18 cellular contexts compared by ENCODE assay signal in the genomic region with DNA sequence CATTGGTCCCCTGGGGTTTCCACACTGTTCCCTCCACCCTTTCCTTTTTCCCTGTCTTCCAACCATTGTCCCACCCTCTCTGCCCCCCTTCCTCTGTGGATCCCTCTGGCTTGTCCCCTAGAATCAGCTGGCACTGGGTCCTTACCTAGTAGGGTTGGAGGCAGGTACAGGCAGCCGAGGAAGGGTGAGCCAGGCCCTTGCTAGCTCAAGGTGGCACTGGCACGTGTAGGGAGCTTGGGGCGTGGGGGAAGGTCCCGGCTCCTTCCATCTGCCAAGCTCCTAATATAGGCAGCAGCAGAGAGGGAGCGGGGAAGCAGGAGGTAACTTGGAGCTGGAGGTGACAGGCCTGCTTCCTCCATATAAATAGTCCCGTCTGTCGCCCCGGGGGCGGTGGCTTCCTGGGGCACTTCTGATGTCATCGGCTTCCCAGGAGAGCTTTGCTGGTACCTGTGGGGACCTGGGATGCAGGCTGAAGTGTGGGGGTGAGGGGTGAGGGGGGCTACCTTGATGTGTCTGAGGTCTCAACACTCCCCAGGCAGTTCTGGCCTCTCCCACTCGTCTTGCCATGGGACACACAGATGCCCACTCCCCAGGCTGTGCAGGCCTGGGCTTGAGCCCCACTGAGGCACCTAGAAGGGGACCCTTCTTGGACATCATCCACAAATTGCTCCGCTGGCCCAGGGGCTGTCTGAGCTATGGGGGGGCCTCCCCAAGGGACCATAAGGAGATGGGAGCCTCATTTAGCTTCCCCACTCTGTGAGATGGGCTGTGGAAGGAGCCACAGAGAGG.
DNase-seq lines count a peak whose midpoint lies in the region; ATAC-seq and TF ChIP-seq lines count a peak whose summit lies in the region.
"Had no signal": no experiment of that assay in that cellular context is flagged by ENCODE, and none has a peak within 500 bp of the region (broad histone marks: within the 10 kb centered on the region; RNA-seq: fewer than 3 reads in every experiment).

No MANE protein-coding gene starts in this region.

- no peaks in the 10 kb centered on the region for H3K4me1 ChIP-seq in OCI-LY7 (ENCODE audit: insufficient read depth, low read length, poor library complexity, severe bottlenecking)
- H3K4me1 ChIP-seq: ascending aorta, foreskin keratinocyte, tibial artery had no signal

- no peak for ATAC-seq in HG02642 (IDR thresholded peaks at IDR 0.05; ENCODE audit: poor library complexity, unreplicated experiment)
- ATAC-seq: stimulated activated effector memory CD8-positive, alpha-beta T cell treated with anti-CD3 and anti-CD28 coated beads, Interleukin-12 subunit alpha, Interleukin-12 subunit beta, amount 100 ng/mL, for 72 hours had no signal

- no peak overlapping the region for H3K27ac ChIP-seq in OCI-LY7 (ENCODE audit: low read depth, low read length, poor library complexity, severe bottlenecking)
- H3K27ac ChIP-seq: ascending aorta, foreskin keratinocyte, tibial artery had no signal

- CTCF ChIA-PET in OCI-LY7 (lab: Charles Lee; ENCODE audit: unreplicated experiment): no interaction called here

- no peak overlapping the region for H2AFZ ChIP-seq in OCI-LY7 (ENCODE audit: low read length)

- no peak overlapping the region for H3K4me2 ChIP-seq in OCI-LY7 (ENCODE audit: low read length)

- H3K79me2 ChIP-seq in OCI-LY7 (ENCODE audit: insufficient read depth, low read depth, low read length): no peaks in the 10 kb centered on the region

- BruUV-seq in OCI-LY7 (replicated peaks; lab: Mats Ljungman, UMichigan): no TSS peak

- no peaks in the 10 kb centered on the region for H3K36me3 ChIP-seq in OCI-LY7 (ENCODE audit: insufficient read depth, low read length)
- H3K36me3 ChIP-seq: ascending aorta, tibial artery had no signal

- no peaks in the 10 kb centered on the region for H3K9me3 ChIP-seq in OCI-LY7 (ENCODE audit: low read length)
- H3K9me3 ChIP-seq: ascending aorta, tibial artery had no signal

- no peak overlapping the region for H3K4me3 ChIP-seq in OCI-LY7 (ENCODE audit: low read depth, low read length, poor library complexity, severe bottlenecking)
- H3K4me3 ChIP-seq: ascending aorta, tibial artery had no signal

- POLR2A ChIA-PET in OCI-LY7 (lab: Charles Lee): interaction anchor here (0.5 to 0.6 kb wide), 2 partner anchors 212 to 468 kb away, joined by 4 to 5 read pairs; a partner anchor contains a TSS

- H3K9me2 ChIP-seq in OCI-LY7 (ENCODE audit: insufficient read depth, low read length): no peaks in the 10 kb centered on the region

- no peaks in the 10 kb centered on the region for H4K20me1 ChIP-seq in OCI-LY7 (ENCODE audit: insufficient read depth, low read length)

- intact Hi-C loops in OCI-LY7 (cut with micrococcal nuclease; ENCODE audit: unreplicated experiment): loop anchor here (10.0 kb wide), 1 partner anchor 196 kb away; no protein-coding TSS in a partner anchor
- intact Hi-C loops in head of caudate nucleus (cut with DNase I): no loop called here

- TF ChIP-seq CTCF in OCI-LY7 (conservative IDR thresholded peaks at IDR 0.05; ENCODE audit: low read length): peak; percentile 9

- DNase-seq in 8988T (peak; percentile 8), ELF-1 (ENCODE audit: low read depth, low spot score) (peak; percentile 32), OCI-LY7 (ENCODE audit: low spot score) (no peak), head of caudate nucleus (peak in 22 of 42 donors; percentile 8 to 78 (median 44)), middle frontal gyrus (ENCODE audit: extremely low spot score, low spot score) (no peak), GM19238 (ENCODE audit: insufficient read length, low spot score) (no peak)
- no peak for DNase-seq in activated CD8-positive, alpha-beta memory T cell treated with anti-CD3 and anti-CD28 coated beads, Interleukin-2, amount 50 U/mL, for 4 hours
- DNase-seq: activated CD4-positive, alpha-beta T cell treated with anti-CD3 and anti-CD28 coated beads, Interleukin-2, amount 50 U/mL, for 4 hours; activated naive CD4-positive, alpha-beta T cell treated with anti-CD3 and anti-CD28 coated beads, Interleukin-2, amount 50 U/mL, for 16 hours; activated T-cell treated with anti-CD3 and anti-CD28 coated beads, Interleukin-2, amount 50 U/mL, for 1 hour; CD8-positive, alpha-beta memory T cell; kidney glomerular epithelial cell; MV-4-11 had no signal

Comparison
In these comparisons a context has a peak if more than half of its experiments do, and no peak if none do; other contexts are left out.
1. DNase-seq: peak in 8988T (single experiment), ELF-1 (single experiment) and head of caudate nucleus (22 of 42); none in OCI-LY7 (single experiment), middle frontal gyrus (single experiment), GM19238 (single experiment) and activated CD8-positive, alpha-beta memory T cell treated with anti-CD3 and anti-CD28 coated beads, Interleukin-2, amount 50 U/mL, for 4 hours (single experiment).